In the genomic region with DNA sequence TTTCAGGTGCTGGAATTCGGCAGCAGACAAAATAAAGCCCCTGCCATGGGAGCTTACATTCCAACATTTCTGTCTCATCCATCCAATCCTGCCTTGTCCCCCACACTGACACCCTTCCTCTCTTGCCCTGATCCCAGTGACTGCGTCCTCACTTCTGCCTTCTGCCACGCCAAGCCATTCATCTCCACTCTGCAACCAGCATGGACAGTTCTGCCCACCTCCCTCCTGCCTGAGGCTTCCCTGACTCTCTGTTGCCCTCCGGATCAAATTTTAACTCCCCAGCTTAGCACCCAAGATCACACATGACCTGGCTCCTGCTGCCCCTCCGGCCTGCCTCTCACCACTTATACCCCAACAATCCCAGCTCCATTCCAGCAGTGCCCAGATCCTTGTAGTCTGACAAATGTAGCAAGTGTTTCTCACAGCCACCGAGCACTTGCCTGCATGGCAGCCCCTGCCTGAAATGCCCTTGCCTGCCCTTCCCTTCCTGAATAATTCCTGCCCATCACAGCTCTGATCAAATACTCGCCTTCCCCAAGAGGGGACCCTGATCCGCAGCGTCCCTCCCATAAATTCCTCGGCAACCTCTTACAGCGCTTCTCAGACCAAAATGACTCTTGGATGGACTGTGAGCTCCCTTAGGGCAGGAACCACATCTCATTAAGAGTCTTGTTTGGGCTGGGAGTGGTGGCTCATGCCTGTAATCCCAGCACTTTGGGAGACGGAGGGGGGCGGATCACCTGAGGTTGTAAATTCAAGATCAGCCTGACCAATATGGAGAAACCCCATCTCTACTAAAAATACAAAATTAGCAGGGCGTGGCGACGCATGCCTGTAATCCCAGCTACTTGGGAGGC, we compare ENCODE assay signal across 17 cellular contexts. TPM values are rescaled to one million over a fixed set of nuclear protein-coding genes. Genes with fewer than 3 reads are reported as not detected.
A peak's percentile ranks its signal among the peaks of the same experiment; 100 is the strongest.
DNase-seq lines count a peak whose midpoint lies in the region; ATAC-seq and TF ChIP-seq lines count a peak whose summit lies in the region.
"Had no signal": no experiment of that assay in that cellular context is flagged by ENCODE, and none has a peak within 500 bp of the region (broad histone marks: within the 10 kb centered on the region; RNA-seq: fewer than 3 reads in every experiment).

No MANE protein-coding gene starts in this region.

- H3K79me2 ChIP-seq in H9 (ENCODE audit: insufficient read depth, low read length): no peaks in the 10 kb centered on the region
- H3K79me2 ChIP-seq in osteoblast (ENCODE audit: insufficient read depth, low read length): peaks cover 4% of the 10 kb centered on the region

- no peaks in the 10 kb centered on the region for H3K36me3 ChIP-seq in osteoblast (ENCODE audit: insufficient read depth, low read length)
- H3K36me3 ChIP-seq: gastroesophageal sphincter, Peyer's patch had no signal

- no peak overlapping the region for H4K5ac ChIP-seq in H9 (ENCODE audit: insufficient read length, low read depth, low read length)

- no peak for DNase-seq in H9
- DNase-seq in central memory CD8-positive, alpha-beta T cell (ENCODE audit: low spot score in 2 of 2): no peak
- peak; percentile 52 for DNase-seq in osteoblast (ENCODE audit: insufficient read length, low spot score, missing footprints)
- DNase-seq in middle frontal gyrus (ENCODE audit: extremely low spot score, low spot score): no peak
- DNase-seq in NCI-H146 treated with DMSO at 0.1 percent for 48 hours (lab: John Stamatoyannopoulos, UW; ENCODE audit: unreplicated experiment): no peak
- DNase-seq: activated CD4-positive, alpha-beta T cell treated with anti-CD3 and anti-CD28 coated beads, Interleukin-2, amount 50 U/mL, for 1 hour; activated T-cell treated with anti-CD3 and anti-CD28 coated beads for 4 hours; body of pancreas; dermis blood vessel endothelial cell; left ventricle myocardium superior; NCI-H345; Peyer's patch; posterior cingulate gyrus had no signal

- no peak overlapping the region for H2BK120ac ChIP-seq in H9 (ENCODE audit: low read depth, low read length, poor library complexity, severe bottlenecking)

- H2BK5ac ChIP-seq in H9 (ENCODE audit: insufficient read length, low read length): no peak overlapping the region

- H3K4me2 ChIP-seq in H9 (ENCODE audit: insufficient read depth, insufficient read length, low read length) (no peak overlapping the region), osteoblast (ENCODE audit: insufficient read depth, low read length) (no peak overlapping the region)

- no peak overlapping the region for H4K91ac ChIP-seq in H9 (ENCODE audit: insufficient read length, low read depth, low read length)

- WGBS in H9 (ENCODE audit: extremely low coverage, insufficient read length, low lambda C conversion rate): no CpG with 5 or more reads among the region's 16 CpGs

- H3T11ph ChIP-seq in H9 (ENCODE audit: low read length): no peak overlapping the region

- H3K36me3 Mint-ChIP-seq in H9 (ENCODE audit: insufficient read depth in 1 of 3, low read depth in 3 of 3): peaks cover 2 to 30% (median 21%) of the 10 kb centered on the region in 3 experiments; a peak in 6 of 7 replicates
- H3K36me3 Mint-ChIP-seq in central memory CD8-positive, alpha-beta T cell (ENCODE audit: insufficient read depth): peaks cover 1% of the 10 kb centered on the region

- H3K9me3 ChIP-seq in H9 (ENCODE audit: control insufficient read depth, low read depth, low read length) (no peaks in the 10 kb centered on the region), osteoblast (ENCODE audit: low read depth, low read length) (no peaks in the 10 kb centered on the region)
- H3K9me3 ChIP-seq: body of pancreas, gastroesophageal sphincter, Peyer's patch had no signal

- no peak overlapping the region for H3K9ac ChIP-seq in H9 (ENCODE audit: extremely low read depth, insufficient read length, low read length)

- H3K4me3 Mint-ChIP-seq in H9: peak overlapping the region; percentile 4 to 47
- peak overlapping the region; percentile 8 for H3K4me3 Mint-ChIP-seq in central memory CD8-positive, alpha-beta T cell

- H3K4ac ChIP-seq in H9 (ENCODE audit: low read depth, low read length): no peak overlapping the region

- no peak overlapping the region for H3K18ac ChIP-seq in H9 (ENCODE audit: insufficient read length, low read depth, low read length)

- H3K27me3 ChIP-seq in H9 (ENCODE audit: insufficient read depth, low read length) (no peaks in the 10 kb centered on the region), osteoblast (ENCODE audit: insufficient read depth, low read length) (peaks cover 25% of the 10 kb centered on the region)
- H3K27me3 ChIP-seq: body of pancreas, gastroesophageal sphincter, Peyer's patch had no signal

- H3K56ac ChIP-seq in H9 (ENCODE audit: insufficient read length, low read depth, low read length): no peak overlapping the region

- no peak overlapping the region for H3K23ac ChIP-seq in H9 (ENCODE audit: insufficient read length, low read depth, low read length)

- H3K4me1 ChIP-seq in H9 (ENCODE audit: insufficient read depth, low read length): no peaks in the 10 kb centered on the region
- peaks cover 11% of the 10 kb centered on the region for H3K4me1 ChIP-seq in osteoblast (ENCODE audit: insufficient read depth, low read length)

- H2BK20ac ChIP-seq in H9 (ENCODE audit: low read depth, low read length, poor library complexity, severe bottlenecking): no peak overlapping the region

- H3K9me3 Mint-ChIP-seq in H9: no peaks in the 10 kb centered on the region; a peak in 1 of 5 replicates
- H3K9me3 Mint-ChIP-seq in central memory CD8-positive, alpha-beta T cell: no peaks in the 10 kb centered on the region
- H3K9me3 Mint-ChIP-seq: activated naive CD4-positive, alpha-beta T cell treated with anti-CD3 and anti-CD28 coated beads, Interleukin-2, amount 50 U/mL, for 72 hours had no signal

- no peak overlapping the region for H2BK15ac ChIP-seq in H9 (ENCODE audit: low read depth, low read length)

- TF ChIP-seq CTCF in H9 (conservative IDR thresholded peaks at IDR 0.05) (no peak), osteoblast (IDR thresholded peaks at IDR 0.05; ENCODE audit: extremely low read depth, low read depth, low read length) (no peak)

- ATAC-seq in central memory CD8-positive, alpha-beta T cell (replicated peaks; ENCODE audit: extremely low read depth, poor library complexity, severe bottlenecking): no peak
- ATAC-seq: activated naive CD4-positive, alpha-beta T cell treated with anti-CD3 and anti-CD28 coated beads, Interleukin-2, amount 50 U/mL, for 72 hours; body of pancreas; gastroesophageal sphincter; left ventricle myocardium superior had no signal

- H3K4me1 Mint-ChIP-seq in H9: peaks cover 29 to 30% of the 10 kb centered on the region in 2 experiments
- peaks cover 13% of the 10 kb centered on the region for H3K4me1 Mint-ChIP-seq in central memory CD8-positive, alpha-beta T cell

- H3K4me3 ChIP-seq in osteoblast (ENCODE audit: insufficient read depth, low read length): no peak overlapping the region
- H3K4me3 ChIP-seq: body of pancreas, gastroesophageal sphincter, Peyer's patch had no signal

- H3K27me3 Mint-ChIP-seq in H9 (ENCODE audit: low read depth): no peaks in the 10 kb centered on the region; the same call in 1 of the 2 replicates
- H3K27me3 Mint-ChIP-seq in central memory CD8-positive, alpha-beta T cell: no peaks in the 10 kb centered on the region

- H3K27ac ChIP-seq in H9 (ENCODE audit: insufficient read length, low read depth, low read length) (no peak overlapping the region), osteoblast (ENCODE audit: low read depth, low read length) (no peak overlapping the region)
- H3K27ac ChIP-seq: body of pancreas, gastroesophageal sphincter, Peyer's patch had no signal

- H4K8ac ChIP-seq in H9 (replicated peaks; ENCODE audit: insufficient read length, low read depth, low read length): no peak overlapping the region

- no peaks in the 10 kb centered on the region for H3K23me2 ChIP-seq in H9 (ENCODE audit: insufficient read length, low read depth, low read length, poor library complexity, severe bottlenecking)

- H4K20me1 ChIP-seq in H9 (ENCODE audit: control insufficient read depth, insufficient read depth, insufficient read length) (no peaks in the 10 kb centered on the region), osteoblast (ENCODE audit: insufficient read depth, low read length) (no peaks in the 10 kb centered on the region)

- no peak overlapping the region for H2AK5ac ChIP-seq in H9 (ENCODE audit: insufficient read length, low read length)

- peak overlapping the region in 2 of 3 experiments; percentile 54 to 77; a peak in 3 of 7 replicates for H3K27ac Mint-ChIP-seq in H9
- H3K27ac Mint-ChIP-seq in central memory CD8-positive, alpha-beta T cell (ENCODE audit: low read depth): no peak overlapping the region
- H3K27ac Mint-ChIP-seq: activated naive CD4-positive, alpha-beta T cell treated with anti-CD3 and anti-CD28 coated beads, Interleukin-2, amount 50 U/mL, for 72 hours had no signal

- no peaks in the 10 kb centered on the region for H3K79me1 ChIP-seq in H9 (ENCODE audit: insufficient read depth, low read depth, low read length, poor library complexity, severe bottlenecking)

- no peak overlapping the region for H3K14ac ChIP-seq in H9 (ENCODE audit: insufficient read depth, low read length)

- H2BK12ac ChIP-seq in H9 (ENCODE audit: insufficient read length, low read depth, low read length): no peak overlapping the region

- no peak overlapping the region for H2AFZ ChIP-seq in H9 (ENCODE audit: low read length)
- no peak overlapping the region for H2AFZ ChIP-seq in osteoblast (ENCODE audit: low read length)

RNA-seq across cellular contexts. Expression of gene ACTN3, which starts 2.3 kb away (rescaled TPM):
- total RNA-seq in H9 (2021): 45.7 TPM in 2 replicates
- under 0.01 TPM in 1 of 2 replicates, not detected in the other for total RNA-seq in osteoblast
- total RNA-seq: body of pancreas, epithelial cell of proximal tubule, gastroesophageal sphincter, left ventricle myocardium superior, M059J, Peyer's patch had no signal

RNA-seq across cellular contexts. Expression of gene ZDHHC24, which starts 3.2 kb away (rescaled TPM):
- 8.1 and 8.9 TPM in 2 replicates for total RNA-seq in H9 (2021)
- total RNA-seq in osteoblast: 9.4 and 10.5 TPM in 2 replicates

RNA-seq across cellular contexts. Expression of gene CTSF, which starts 19.4 kb away (rescaled TPM):
- total RNA-seq in H9 (2021) (0.48 and 0.98 TPM in 2 replicates), osteoblast (41.3 and 45.6 TPM in 2 replicates)

RNA-seq across cellular contexts. Expression of gene BBS1, which starts 38.6 kb away (rescaled TPM):
- 27.2 and 29.5 TPM in 2 replicates for total RNA-seq in H9 (2021)
- 39.2 and 43.8 TPM in 2 replicates for total RNA-seq in osteoblast

RNA-seq across cellular contexts. Expression of gene CCDC87, which starts 43.9 kb away (rescaled TPM):
- 0.88 and 1.1 TPM in 2 replicates for total RNA-seq in H9 (2021)
- 0.88 and 1.1 TPM in 2 replicates for total RNA-seq in osteoblast

Comparison
In these comparisons a context has a peak if more than half of its experiments do, and no peak if none do; other contexts are left out.
1. RNA of gene ACTN3, which starts 2.3 kb away (total RNA-seq): 45.7 TPM in H9; under 0.01 TPM in osteoblast; every median in the first group is over 10 times any median in the second.
2. RNA of gene CTSF, which starts 19.4 kb away (total RNA-seq): 41.3 to 45.6 TPM in osteoblast; 0.48 to 0.98 TPM in H9; every median in the first group is over 10 times any median in the second.